In genomic region chr6:108164815-108165706, GRCh38 we compare ENCODE assay signal across 12 cellular contexts. TPM values are rescaled to one million over a fixed set of nuclear protein-coding genes. Genes with fewer than 3 reads are reported as not detected.
DNase-seq lines count a peak whose midpoint lies in the region; ATAC-seq and TF ChIP-seq lines count a peak whose summit lies in the region.
"Had no signal": no experiment of that assay in that cellular context is flagged by ENCODE, and none has a peak within 500 bp of the region (broad histone marks: within the 10 kb centered on the region; RNA-seq: fewer than 3 reads in every experiment).

No MANE protein-coding gene starts in this region.

- no peak overlapping the region for H2AFZ ChIP-seq in hepatocyte

- in situ Hi-C loops in Panc1 (cut with HindIII; ENCODE audit: low pct_unique_long_range_greater_than_20kb, low sequenced_read_pairs) = no loop called here

- CTCF ChIA-PET in activated CD8-positive, alpha-beta memory T cell treated with anti-CD3 and anti-CD28 coated beads, Interleukin-2, amount 10 ng/mL, durations not matched to agents 7 days and 5 days (lab: Charles Lee) = interaction anchor here (0.6 kb wide), 1 partner anchor 53 kb away, joined by 3 read pairs; no protein-coding TSS in a partner anchor
- CTCF ChIA-PET in Panc1 (lab: Charles Lee) = interaction anchor here (0.5 to 0.8 kb wide), 2 partner anchors 11 to 30 kb away, joined by 3 to 6 read pairs; no protein-coding TSS in a partner anchor

- peaks cover 24% of the 10 kb centered on the region for H3K4me1 Mint-ChIP-seq in activated CD8-positive, alpha-beta memory T cell treated with anti-CD3 and anti-CD28 coated beads, Interleukin-2, amount 10 ng/mL, durations not matched to agents 7 days and 5 days

- TF ChIP-seq CTCF in Panc1 (IDR thresholded peaks at IDR 0.05) = no peak
- no peak for TF ChIP-seq CTCF in hepatocyte (IDR thresholded peaks at IDR 0.05; ENCODE audit: poor library complexity)

- peak overlapping the region; percentile 9 for H3K4me3 Mint-ChIP-seq in activated CD8-positive, alpha-beta memory T cell treated with anti-CD3 and anti-CD28 coated beads, Interleukin-2, amount 10 ng/mL, durations not matched to agents 7 days and 5 days
- H3K4me3 Mint-ChIP-seq: dendritic cell treated with granulocyte-macrophage colony-stimulating factor and Interleukin-4, amounts not matched to agents 40 ng/mL and 50 ng/mL, for 4 days; HFFc6 had no signal

- WGBS in hepatocyte (ENCODE audit: low lambda C conversion rate, missing lambda C conversion rate) = 2% methylated on average over 69 of the region's 69 CpGs

- H3K27me3 ChIP-seq in Panc1 (ENCODE audit: control insufficient read depth, insufficient read depth, low read length) = peaks cover 51% of the 10 kb centered on the region
- H3K27me3 ChIP-seq in hepatocyte = peaks cover 100% of the 10 kb centered on the region
- peaks cover 98% of the 10 kb centered on the region for H3K27me3 ChIP-seq in skeletal muscle satellite cell (ENCODE audit: control insufficient read depth, insufficient read depth, low read length)

- H3K9me3 Mint-ChIP-seq in activated CD8-positive, alpha-beta memory T cell treated with anti-CD3 and anti-CD28 coated beads, Interleukin-2, amount 10 ng/mL, durations not matched to agents 7 days and 5 days (ENCODE audit: low read depth) = no peaks in the 10 kb centered on the region
- H3K9me3 Mint-ChIP-seq: dendritic cell treated with granulocyte-macrophage colony-stimulating factor and Interleukin-4, amounts not matched to agents 40 ng/mL and 50 ng/mL, for 4 days; HFFc6 had no signal

- peak overlapping the region; percentile 44 to 65 for H3K4me3 ChIP-seq in Panc1 (ENCODE audit: low read depth in 2 of 2, low read length in 2 of 2)
- H3K4me3 ChIP-seq in hepatocyte = no peak overlapping the region
- H3K4me3 ChIP-seq in skeletal muscle satellite cell (ENCODE audit: low read length) = peak overlapping the region; percentile 47

- H3K9me2 ChIP-seq in hepatocyte (replicated peaks; ENCODE audit: insufficient read depth) = no peaks in the 10 kb centered on the region

- H3K36me3 Mint-ChIP-seq in activated CD8-positive, alpha-beta memory T cell treated with anti-CD3 and anti-CD28 coated beads, Interleukin-2, amount 10 ng/mL, durations not matched to agents 7 days and 5 days = peaks cover 5% of the 10 kb centered on the region

- peaks cover 12% of the 10 kb centered on the region; the same call in 1 of the 2 replicates for H3K4me1 ChIP-seq in Panc1 (ENCODE audit: control insufficient read depth, insufficient read depth, low read length)
- peaks cover 50% of the 10 kb centered on the region for H3K4me1 ChIP-seq in hepatocyte (ENCODE audit: insufficient read depth)
- H3K4me1 ChIP-seq in skeletal muscle satellite cell (ENCODE audit: control insufficient read depth, insufficient read depth, low read length) = peaks cover 14% of the 10 kb centered on the region

- ATAC-seq in activated CD8-positive, alpha-beta memory T cell treated with anti-CD3 and anti-CD28 coated beads, Interleukin-2, amount 10 ng/mL, durations not matched to agents 7 days and 5 days = no peak
- ATAC-seq in Panc1 (peak; percentile 47), HG02852 (IDR thresholded peaks at IDR 0.05; ENCODE audit: unreplicated experiment) (no peak)

- intact Hi-C loops in Panc1 (cut with micrococcal nuclease; ENCODE audit: unreplicated experiment) = no loop called here

- H3K4me2 ChIP-seq in hepatocyte (peak overlapping the region; percentile 82), skeletal muscle satellite cell (ENCODE audit: low read length) (peak overlapping the region; percentile 65)

- H3K79me2 ChIP-seq in hepatocyte = no peaks in the 10 kb centered on the region

- H3K9ac ChIP-seq in skeletal muscle satellite cell (ENCODE audit: low read depth, low read length) = no peak overlapping the region

- H3K9me3 ChIP-seq in Panc1 (ENCODE audit: control insufficient read depth, insufficient read depth, low read depth, low read length) = no peaks in the 10 kb centered on the region
- no peaks in the 10 kb centered on the region for H3K9me3 ChIP-seq in hepatocyte (ENCODE audit: low read depth)
- no peaks in the 10 kb centered on the region for H3K9me3 ChIP-seq in skeletal muscle satellite cell (replicated peaks; ENCODE audit: low read length)

- H3K27ac ChIP-seq in Panc1 (ENCODE audit: low read length) = no peak overlapping the region
- H3K27ac ChIP-seq in hepatocyte = no peak overlapping the region

- POLR2A ChIA-PET in Panc1 (lab: Charles Lee) = no interaction called here

- H3K27me3 Mint-ChIP-seq in activated CD8-positive, alpha-beta memory T cell treated with anti-CD3 and anti-CD28 coated beads, Interleukin-2, amount 10 ng/mL, durations not matched to agents 7 days and 5 days = peaks cover 98% of the 10 kb centered on the region

- H4K20me1 ChIP-seq in hepatocyte (ENCODE audit: insufficient read depth, poor library complexity, severe bottlenecking) = peaks cover 5% of the 10 kb centered on the region

- no peaks in the 10 kb centered on the region for H3K36me3 ChIP-seq in Panc1 (ENCODE audit: control insufficient read depth, insufficient read depth, low read length)
- no peaks in the 10 kb centered on the region for H3K36me3 ChIP-seq in hepatocyte (replicated peaks; ENCODE audit: insufficient read depth, low read depth)
- no peaks in the 10 kb centered on the region for H3K36me3 ChIP-seq in skeletal muscle satellite cell (ENCODE audit: insufficient read depth, low read length)

- H3K27ac Mint-ChIP-seq in activated CD8-positive, alpha-beta memory T cell treated with anti-CD3 and anti-CD28 coated beads, Interleukin-2, amount 10 ng/mL, durations not matched to agents 7 days and 5 days = peak overlapping the region; percentile 66
- H3K27ac Mint-ChIP-seq: dendritic cell treated with granulocyte-macrophage colony-stimulating factor and Interleukin-4, amounts not matched to agents 40 ng/mL and 50 ng/mL, for 4 days; HFFc6 had no signal

- no TSS peak for BruUV-seq in Panc1 (replicated peaks; lab: Mats Ljungman, UMichigan)

- no peak for DNase-seq in activated CD8-positive, alpha-beta memory T cell treated with anti-CD3 and anti-CD28 coated beads, Interleukin-2, amount 10 ng/mL, durations not matched to agents 7 days and 5 days
- DNase-seq in activated CD8-positive, alpha-beta memory T cell treated with anti-CD3 and anti-CD28 coated beads, Interleukin-2, amount 50 U/mL, for 48 hours = no peak
- DNase-seq in Panc1 (ENCODE audit: low read depth, low spot score) (no peak), hepatocyte (ENCODE audit: low spot score) (no peak), DMS153 (lab: John Stamatoyannopoulos, UW) (no peak), midbrain (lab: John Stamatoyannopoulos, UW) (no peak)
- DNase-seq: HFFc6, NCI-H2081 treated with DMSO at 0.1 percent for 48 hours, SIG-M5 had no signal

RNA-seq across cellular contexts. Expression of gene NR2E1, which starts 0.8 kb away (rescaled TPM):
- not detected for total RNA-seq in activated CD8-positive, alpha-beta memory T cell treated with anti-CD3 and anti-CD28 coated beads, Interleukin-2, amount 10 ng/mL, durations not matched to agents 7 days and 5 days
- total RNA-seq in Panc1 (2021; ENCODE audit: unreplicated experiment) (0.13 TPM), hepatocyte (not detected in 2 replicates)
- 0.15 TPM for polyA plus RNA-seq in Panc1 (2012; ENCODE audit: insufficient read length)
- not detected in 2 replicates for polyA plus RNA-seq in hepatocyte
- total RNA-seq in skeletal muscle satellite cell (2012; rRNA removed) = not detected in 2 replicates
- total RNA-seq: HFFc6 had no signal
